ENCODE assay signal across 1 cellular context in the genomic region with DNA sequence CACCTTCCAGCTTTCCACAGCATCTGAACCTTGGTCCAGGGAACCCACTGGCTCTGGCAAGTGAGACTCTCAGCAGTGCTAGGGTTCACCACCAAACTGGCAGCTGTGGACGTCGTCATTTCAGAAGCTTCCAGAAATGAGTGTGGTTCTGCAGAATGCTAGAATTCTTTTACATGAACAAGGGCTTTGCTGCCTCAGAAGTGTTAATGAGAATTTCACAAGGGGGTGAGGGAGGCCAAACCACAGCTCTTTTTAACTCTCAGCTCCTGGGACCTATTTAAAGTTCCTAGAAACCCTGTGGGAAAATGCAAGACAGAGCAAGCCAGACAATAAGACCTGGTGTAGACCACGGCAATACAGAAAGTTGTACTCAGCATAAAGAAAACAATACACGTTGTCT.
TF ChIP-seq lines count a peak whose summit lies in the region.

No MANE protein-coding gene starts in this region.

TF ChIP-seq in WTC11, 78 proteins besides CTCF, POLR2A, EP300 and RAD21 (continued from another document):
- TF ChIP-seq, protein P1, sequence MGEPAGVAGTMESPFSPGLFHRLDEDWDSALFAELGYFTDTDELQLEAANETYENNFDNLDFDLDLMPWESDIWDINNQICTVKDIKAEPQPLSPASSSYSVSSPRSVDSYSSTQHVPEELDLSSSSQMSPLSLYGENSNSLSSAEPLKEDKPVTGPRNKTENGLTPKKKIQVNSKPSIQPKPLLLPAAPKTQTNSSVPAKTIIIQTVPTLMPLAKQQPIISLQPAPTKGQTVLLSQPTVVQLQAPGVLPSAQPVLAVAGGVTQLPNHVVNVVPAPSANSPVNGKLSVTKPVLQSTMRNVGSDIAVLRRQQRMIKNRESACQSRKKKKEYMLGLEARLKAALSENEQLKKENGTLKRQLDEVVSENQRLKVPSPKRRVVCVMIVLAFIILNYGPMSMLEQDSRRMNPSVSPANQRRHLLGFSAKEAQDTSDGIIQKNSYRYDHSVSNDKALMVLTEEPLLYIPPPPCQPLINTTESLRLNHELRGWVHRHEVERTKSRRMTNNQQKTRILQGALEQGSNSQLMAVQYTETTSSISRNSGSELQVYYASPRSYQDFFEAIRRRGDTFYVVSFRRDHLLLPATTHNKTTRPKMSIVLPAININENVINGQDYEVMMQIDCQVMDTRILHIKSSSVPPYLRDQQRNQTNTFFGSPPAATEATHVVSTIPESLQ (CRISPR knock-in tag; IDR thresholded peaks at IDR 0.05) = no peak
TF ChIP-seq in WTC11: peak in this region for 0.
